In the genomic region with DNA sequence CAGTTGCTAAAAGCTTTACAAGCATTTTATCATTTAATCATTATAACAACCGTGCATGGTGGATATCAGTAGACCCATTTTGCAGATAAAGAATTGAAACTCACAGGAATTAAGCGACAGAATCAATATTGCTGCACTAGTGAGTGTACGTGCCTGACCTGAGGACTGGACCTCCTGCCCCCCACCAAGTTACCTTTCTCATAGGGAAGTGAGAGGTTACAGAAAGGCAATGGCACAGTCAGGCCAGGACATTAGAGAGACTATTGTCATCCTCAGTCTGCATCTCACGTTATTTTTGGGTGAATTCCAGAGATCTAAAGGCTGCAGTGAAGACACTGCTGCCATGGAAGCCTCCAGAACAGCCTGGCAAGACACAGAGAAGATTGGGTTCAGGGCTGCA, we compare ENCODE assay signal across 19 cellular contexts.
DNase-seq lines count a peak whose midpoint lies in the region; ATAC-seq and TF ChIP-seq lines count a peak whose summit lies in the region.
"Had no signal": no experiment of that assay in that cellular context is flagged by ENCODE, and none has a peak within 500 bp of the region (broad histone marks: within the 10 kb centered on the region; RNA-seq: fewer than 3 reads in every experiment).

No MANE protein-coding gene starts in this region.

- no peak overlapping the region for H3K4me3 ChIP-seq in esophagus muscularis mucosa
- H3K4me3 ChIP-seq: A549, GM23338 had no signal

- no peak overlapping the region for H3K27ac Mint-ChIP-seq in type B pancreatic cell
- H3K27ac Mint-ChIP-seq: CD4-positive, alpha-beta memory T cell; GM23338 had no signal

- WGBS in esophagus muscularis mucosa, result 92% methylated on average over 3 of the region's 4 CpGs

- no peaks in the 10 kb centered on the region for H3K9me3 ChIP-seq in esophagus muscularis mucosa
- H3K9me3 ChIP-seq: A549, BE2C had no signal

- no peaks in the 10 kb centered on the region for H3K4me1 Mint-ChIP-seq in type B pancreatic cell (ENCODE audit: unreplicated experiment)

- intact Hi-C loops in esophagus muscularis mucosa (cut with DNase I), result no loop called here

- H3K27me3 Mint-ChIP-seq in type B pancreatic cell, result peaks cover 17% of the 10 kb centered on the region

- no peak for TF ChIP-seq CTCF in esophagus muscularis mucosa (IDR thresholded peaks at IDR 0.05)
- TF ChIP-seq CTCF in type B pancreatic cell (conservative IDR thresholded peaks at IDR 0.05), result no peak

- ATAC-seq in GM18868 (IDR thresholded peaks at IDR 0.05; ENCODE audit: unreplicated experiment) (peak; percentile 44), HG02885 (IDR thresholded peaks at IDR 0.05; ENCODE audit: poor library complexity, unreplicated experiment) (peak; percentile 34), HG02571 (IDR thresholded peaks at IDR 0.05; ENCODE audit: unreplicated experiment) (no peak), HG03196 (IDR thresholded peaks at IDR 0.05; ENCODE audit: unreplicated experiment) (no peak)
- ATAC-seq: A549, GM23338 had no signal

- H3K27me3 ChIP-seq in esophagus muscularis mucosa, result peaks cover 0 to 2% (median 0%) of the 10 kb centered on the region in 4 donors
- H3K27me3 ChIP-seq: BE2C had no signal

- H3K27ac ChIP-seq in esophagus muscularis mucosa (replicated peaks in 1 of 4), result no peak overlapping the region
- H3K27ac ChIP-seq: A549, C4-2B had no signal

- no peaks in the 10 kb centered on the region for H3K4me1 ChIP-seq in esophagus muscularis mucosa
- H3K4me1 ChIP-seq: A549, BE2C had no signal

- TF ChIP-seq POLR2A in esophagus muscularis mucosa (IDR thresholded peaks at IDR 0.05; ENCODE audit: low read depth), result no peak

- no peaks in the 10 kb centered on the region for H3K36me3 Mint-ChIP-seq in type B pancreatic cell
- H3K36me3 Mint-ChIP-seq: CD4-positive, alpha-beta memory T cell had no signal

- H3K4me3 Mint-ChIP-seq in type B pancreatic cell, result no peak overlapping the region
- H3K4me3 Mint-ChIP-seq: CD4-positive, alpha-beta memory T cell; GM23338 had no signal

- DNase-seq in esophagus muscularis mucosa (ENCODE audit: extremely low spot score) (peak; percentile 66), type B pancreatic cell (ENCODE audit: extremely low spot score, unreplicated experiment) (peak; percentile 10), SIG-M5 (lab: John Stamatoyannopoulos, UW) (no peak)
- DNase-seq: BE2C; CD4-positive, alpha-beta memory T cell; DMS153; DMS79 treated with DMSO at 0.1 percent for 48 hours; EL; H7; IMR-90; Kasumi-1; KBM-7 had no signal

- no peak for TF ChIP-seq EP300 in esophagus muscularis mucosa (IDR thresholded peaks at IDR 0.05)

- no peaks in the 10 kb centered on the region for H3K36me3 ChIP-seq in esophagus muscularis mucosa
- H3K36me3 ChIP-seq: BE2C had no signal

- H3K9me3 Mint-ChIP-seq in type B pancreatic cell, result no peaks in the 10 kb centered on the region
- H3K9me3 Mint-ChIP-seq: GM23338 had no signal

Comparison
In these comparisons a context has a peak if more than half of its experiments do, and no peak if none do; other contexts are left out.
1. ATAC-seq: peak in GM18868 (single experiment) and HG02885 (single experiment); none in HG02571 (single experiment) and HG03196 (single experiment).